In genomic region chr22:19933328-19934241, GRCh38 we compare ENCODE assay signal across 1 cellular context.
A peak's percentile ranks its signal among the peaks of the same experiment; 100 is the strongest.
TF ChIP-seq lines count a peak whose summit lies in the region.

No MANE protein-coding gene starts in this region.

TF ChIP-seq in K562, 482 proteins besides CTCF, POLR2A, EP300 and RAD21 (continued from another document):
- TF ChIP-seq ZNF76 (CRISPR knock-in tag; IDR thresholded peaks at IDR 0.05; ENCODE audit: borderline replicate concordance) (0 out of 2 replicates have a peak, but pooled peaks have one; percentile 28), SETDB1 (IDR thresholded peaks at IDR 0.05; ENCODE audit: low read length) (peak; percentile 17), PHF20 (IDR thresholded peaks at IDR 0.05; ENCODE audit: partially characterized antibody) (no peak), CHD1 (IDR thresholded peaks at IDR 0.05; ENCODE audit: low read length) (peak; percentile 84), SIX5 (IDR thresholded peaks at IDR 0.05; ENCODE audit: borderline replicate concordance in 1 of 2, insufficient read depth in 1 of 2, low read depth in 1 of 2, low read length in 2 of 2) (no peak), KDM5B (IDR thresholded peaks at IDR 0.05; ENCODE audit: insufficient replicate concordance, low read depth, low read length) (peak; percentile 48), ZNF764 (CRISPR knock-in tag; IDR thresholded peaks at IDR 0.05; ENCODE audit: low read depth) (0 out of 2 replicates have a peak, but pooled peaks have one; percentile 10)
- TF ChIP-seq, protein P1, sequence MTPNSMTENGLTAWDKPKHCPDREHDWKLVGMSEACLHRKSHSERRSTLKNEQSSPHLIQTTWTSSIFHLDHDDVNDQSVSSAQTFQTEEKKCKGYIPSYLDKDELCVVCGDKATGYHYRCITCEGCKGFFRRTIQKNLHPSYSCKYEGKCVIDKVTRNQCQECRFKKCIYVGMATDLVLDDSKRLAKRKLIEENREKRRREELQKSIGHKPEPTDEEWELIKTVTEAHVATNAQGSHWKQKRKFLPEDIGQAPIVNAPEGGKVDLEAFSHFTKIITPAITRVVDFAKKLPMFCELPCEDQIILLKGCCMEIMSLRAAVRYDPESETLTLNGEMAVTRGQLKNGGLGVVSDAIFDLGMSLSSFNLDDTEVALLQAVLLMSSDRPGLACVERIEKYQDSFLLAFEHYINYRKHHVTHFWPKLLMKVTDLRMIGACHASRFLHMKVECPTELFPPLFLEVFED (CRISPR knock-in tag; conservative IDR thresholded peaks at IDR 0.05): 0 out of 2 replicates have a peak, but pooled peaks have one; percentile 10
- TF ChIP-seq, protein P2, sequence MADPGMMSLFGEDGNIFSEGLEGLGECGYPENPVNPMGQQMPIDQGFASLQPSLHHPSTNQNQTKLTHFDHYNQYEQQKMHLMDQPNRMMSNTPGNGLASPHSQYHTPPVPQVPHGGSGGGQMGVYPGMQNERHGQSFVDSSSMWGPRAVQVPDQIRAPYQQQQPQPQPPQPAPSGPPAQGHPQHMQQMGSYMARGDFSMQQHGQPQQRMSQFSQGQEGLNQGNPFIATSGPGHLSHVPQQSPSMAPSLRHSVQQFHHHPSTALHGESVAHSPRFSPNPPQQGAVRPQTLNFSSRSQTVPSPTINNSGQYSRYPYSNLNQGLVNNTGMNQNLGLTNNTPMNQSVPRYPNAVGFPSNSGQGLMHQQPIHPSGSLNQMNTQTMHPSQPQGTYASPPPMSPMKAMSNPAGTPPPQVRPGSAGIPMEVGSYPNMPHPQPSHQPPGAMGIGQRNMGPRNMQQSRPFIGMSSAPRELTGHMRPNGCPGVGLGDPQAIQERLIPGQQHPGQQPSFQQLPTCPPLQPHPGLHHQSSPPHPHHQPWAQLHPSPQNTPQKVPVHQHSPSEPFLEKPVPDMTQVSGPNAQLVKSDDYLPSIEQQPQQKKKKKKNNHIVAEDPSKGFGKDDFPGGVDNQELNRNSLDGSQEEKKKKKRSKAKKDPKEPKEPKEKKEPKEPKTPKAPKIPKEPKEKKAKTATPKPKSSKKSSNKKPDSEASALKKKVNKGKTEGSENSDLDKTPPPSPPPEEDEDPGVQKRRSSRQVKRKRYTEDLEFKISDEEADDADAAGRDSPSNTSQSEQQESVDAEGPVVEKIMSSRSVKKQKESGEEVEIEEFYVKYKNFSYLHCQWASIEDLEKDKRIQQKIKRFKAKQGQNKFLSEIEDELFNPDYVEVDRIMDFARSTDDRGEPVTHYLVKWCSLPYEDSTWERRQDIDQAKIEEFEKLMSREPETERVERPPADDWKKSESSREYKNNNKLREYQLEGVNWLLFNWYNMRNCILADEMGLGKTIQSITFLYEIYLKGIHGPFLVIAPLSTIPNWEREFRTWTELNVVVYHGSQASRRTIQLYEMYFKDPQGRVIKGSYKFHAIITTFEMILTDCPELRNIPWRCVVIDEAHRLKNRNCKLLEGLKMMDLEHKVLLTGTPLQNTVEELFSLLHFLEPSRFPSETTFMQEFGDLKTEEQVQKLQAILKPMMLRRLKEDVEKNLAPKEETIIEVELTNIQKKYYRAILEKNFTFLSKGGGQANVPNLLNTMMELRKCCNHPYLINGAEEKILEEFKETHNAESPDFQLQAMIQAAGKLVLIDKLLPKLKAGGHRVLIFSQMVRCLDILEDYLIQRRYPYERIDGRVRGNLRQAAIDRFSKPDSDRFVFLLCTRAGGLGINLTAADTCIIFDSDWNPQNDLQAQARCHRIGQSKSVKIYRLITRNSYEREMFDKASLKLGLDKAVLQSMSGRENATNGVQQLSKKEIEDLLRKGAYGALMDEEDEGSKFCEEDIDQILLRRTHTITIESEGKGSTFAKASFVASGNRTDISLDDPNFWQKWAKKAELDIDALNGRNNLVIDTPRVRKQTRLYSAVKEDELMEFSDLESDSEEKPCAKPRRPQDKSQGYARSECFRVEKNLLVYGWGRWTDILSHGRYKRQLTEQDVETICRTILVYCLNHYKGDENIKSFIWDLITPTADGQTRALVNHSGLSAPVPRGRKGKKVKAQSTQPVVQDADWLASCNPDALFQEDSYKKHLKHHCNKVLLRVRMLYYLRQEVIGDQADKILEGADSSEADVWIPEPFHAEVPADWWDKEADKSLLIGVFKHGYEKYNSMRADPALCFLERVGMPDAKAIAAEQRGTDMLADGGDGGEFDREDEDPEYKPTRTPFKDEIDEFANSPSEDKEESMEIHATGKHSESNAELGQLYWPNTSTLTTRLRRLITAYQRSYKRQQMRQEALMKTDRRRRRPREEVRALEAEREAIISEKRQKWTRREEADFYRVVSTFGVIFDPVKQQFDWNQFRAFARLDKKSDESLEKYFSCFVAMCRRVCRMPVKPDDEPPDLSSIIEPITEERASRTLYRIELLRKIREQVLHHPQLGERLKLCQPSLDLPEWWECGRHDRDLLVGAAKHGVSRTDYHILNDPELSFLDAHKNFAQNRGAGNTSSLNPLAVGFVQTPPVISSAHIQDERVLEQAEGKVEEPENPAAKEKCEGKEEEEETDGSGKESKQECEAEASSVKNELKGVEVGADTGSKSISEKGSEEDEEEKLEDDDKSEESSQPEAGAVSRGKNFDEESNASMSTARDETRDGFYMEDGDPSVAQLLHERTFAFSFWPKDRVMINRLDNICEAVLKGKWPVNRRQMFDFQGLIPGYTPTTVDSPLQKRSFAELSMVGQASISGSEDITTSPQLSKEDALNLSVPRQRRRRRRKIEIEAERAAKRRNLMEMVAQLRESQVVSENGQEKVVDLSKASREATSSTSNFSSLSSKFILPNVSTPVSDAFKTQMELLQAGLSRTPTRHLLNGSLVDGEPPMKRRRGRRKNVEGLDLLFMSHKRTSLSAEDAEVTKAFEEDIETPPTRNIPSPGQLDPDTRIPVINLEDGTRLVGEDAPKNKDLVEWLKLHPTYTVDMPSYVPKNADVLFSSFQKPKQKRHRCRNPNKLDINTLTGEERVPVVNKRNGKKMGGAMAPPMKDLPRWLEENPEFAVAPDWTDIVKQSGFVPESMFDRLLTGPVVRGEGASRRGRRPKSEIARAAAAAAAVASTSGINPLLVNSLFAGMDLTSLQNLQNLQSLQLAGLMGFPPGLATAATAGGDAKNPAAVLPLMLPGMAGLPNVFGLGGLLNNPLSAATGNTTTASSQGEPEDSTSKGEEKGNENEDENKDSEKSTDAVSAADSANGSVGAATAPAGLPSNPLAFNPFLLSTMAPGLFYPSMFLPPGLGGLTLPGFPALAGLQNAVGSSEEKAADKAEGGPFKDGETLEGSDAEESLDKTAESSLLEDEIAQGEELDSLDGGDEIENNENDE (IDR thresholded peaks at IDR 0.05; ENCODE audit: low read depth, low read length): peak; percentile 43
